In genomic region chr6:116363759-116364158, GRCh38 we compare ENCODE assay signal across 13 cellular contexts. TPM values are rescaled to one million over a fixed set of nuclear protein-coding genes. Genes with fewer than 3 reads are reported as not detected.
DNase-seq lines count a peak whose midpoint lies in the region; ATAC-seq and TF ChIP-seq lines count a peak whose summit lies in the region.
"Had no signal": no experiment of that assay in that cellular context is flagged by ENCODE, and none has a peak within 500 bp of the region (broad histone marks: within the 10 kb centered on the region; RNA-seq: fewer than 3 reads in every experiment).

No MANE protein-coding gene starts in this region.

- no peak overlapping the region for H3K27ac ChIP-seq in GM23248
- H3K27ac ChIP-seq: neural progenitor cell had no signal

- H3K9me2 ChIP-seq in GM23248 (ENCODE audit: insufficient read depth), result no peaks in the 10 kb centered on the region

- H3K27me3 ChIP-seq in GM23248 (replicated peaks; ENCODE audit: insufficient read depth) (no peaks in the 10 kb centered on the region), skeletal muscle satellite cell (ENCODE audit: control insufficient read depth, insufficient read depth, low read length) (no peaks in the 10 kb centered on the region)
- H3K27me3 ChIP-seq: neural progenitor cell had no signal

- H3F3A ChIP-seq in GM23248 (ENCODE audit: insufficient read depth), result peaks cover 7% of the 10 kb centered on the region; the same call in 1 of the 2 replicates

- intact Hi-C loops in Right ventricle myocardium inferior (cut with DNase I), result no loop called here

- ATAC-seq in SK-N-SH treated with all-trans-retinoic acid at 6 μM for 48 hours (peak; percentile 37; the same call in 2 of the 3 replicates), HG02610 (IDR thresholded peaks at IDR 0.05; ENCODE audit: unreplicated experiment) (no peak), Right ventricle myocardium inferior (no peak)
- ATAC-seq: activated CD8-positive, alpha-beta T cell treated with anti-CD3 and anti-CD28 coated beads, Interleukin-2, amount 10 ng/mL, durations not matched to agents 7 days and 5 days; T-cell had no signal

- H3K4me3 ChIP-seq in GM23248, result peak overlapping the region; percentile 42
- no peak overlapping the region for H3K4me3 ChIP-seq in skeletal muscle satellite cell (ENCODE audit: low read length)
- H3K4me3 ChIP-seq: neural progenitor cell had no signal

- in situ Hi-C loops in GM23248 (cut with MboI), result no loop called here

- H3K4me1 ChIP-seq in GM23248 (ENCODE audit: insufficient read depth) (peaks cover 16% of the 10 kb centered on the region), skeletal muscle satellite cell (ENCODE audit: control insufficient read depth, insufficient read depth, low read length) (peaks cover 10% of the 10 kb centered on the region)
- H3K4me1 ChIP-seq: neural progenitor cell had no signal

- peak overlapping the region; percentile 35 for H3K4me2 ChIP-seq in GM23248 (ENCODE audit: unreplicated experiment)
- peak overlapping the region; percentile 55 for H3K4me2 ChIP-seq in skeletal muscle satellite cell (ENCODE audit: low read length)
- H3K4me2 ChIP-seq: neural progenitor cell had no signal

- peak; percentile 63 for DNase-seq in GM23248
- DNase-seq in fibroblast of gingiva (ENCODE audit: low read depth), result peak; percentile 4
- no peak for DNase-seq in Right ventricle myocardium inferior (ENCODE audit: missing footprints)
- no peak for DNase-seq in mucosa of gallbladder (ENCODE audit: low spot score)
- DNase-seq: activated CD8-positive, alpha-beta T cell treated with anti-CD3 and anti-CD28 coated beads, Interleukin-2, amount 10 ng/mL, durations not matched to agents 7 days and 5 days; effector CD8-positive, alpha-beta T cell; NCI-H1092 treated with DMSO at 0.1 percent for 48 hours; stimulated activated CD4-positive, alpha-beta T cell treated with anti-CD3 and anti-CD28 coated beads, Interleukin-15, amount 100 ng/mL, for 24 hours; T-cell had no signal

- H3K9me3 ChIP-seq in GM23248 (ENCODE audit: low read depth) (no peaks in the 10 kb centered on the region), skeletal muscle satellite cell (replicated peaks; ENCODE audit: low read length) (no peaks in the 10 kb centered on the region)

- peak overlapping the region; percentile 47 for H2AFZ ChIP-seq in GM23248
- H2AFZ ChIP-seq: neural progenitor cell had no signal

- H3K36me3 ChIP-seq in GM23248 (ENCODE audit: low read depth), result no peaks in the 10 kb centered on the region
- no peaks in the 10 kb centered on the region for H3K36me3 ChIP-seq in skeletal muscle satellite cell (ENCODE audit: insufficient read depth, low read length)
- H3K36me3 ChIP-seq: neural progenitor cell had no signal

- no peaks in the 10 kb centered on the region for H4K20me1 ChIP-seq in GM23248 (ENCODE audit: insufficient read depth)

- H3K9ac ChIP-seq in GM23248, result no peak overlapping the region
- no peak overlapping the region for H3K9ac ChIP-seq in skeletal muscle satellite cell (ENCODE audit: low read depth, low read length)
- H3K9ac ChIP-seq: neural progenitor cell had no signal

- no peaks in the 10 kb centered on the region for H3K79me2 ChIP-seq in GM23248 (ENCODE audit: insufficient read depth)

TF ChIP-seq in SK-N-SH treated with all-trans-retinoic acid at 6 μM for 48 hours, 23 proteins besides CTCF, POLR2A, EP300 and RAD21 (continues in another document):
- no peak for TF ChIP-seq POU6F1 (CRISPR knock-in tag; IDR thresholded peaks at IDR 0.05; ENCODE audit: borderline replicate concordance, low read depth)
- no peak for TF ChIP-seq ZNF70 (CRISPR knock-in tag; IDR thresholded peaks at IDR 0.05)
- no peak for TF ChIP-seq PPARA (CRISPR knock-in tag; IDR thresholded peaks at IDR 0.05; ENCODE audit: borderline replicate concordance)
- TF ChIP-seq, protein P1, sequence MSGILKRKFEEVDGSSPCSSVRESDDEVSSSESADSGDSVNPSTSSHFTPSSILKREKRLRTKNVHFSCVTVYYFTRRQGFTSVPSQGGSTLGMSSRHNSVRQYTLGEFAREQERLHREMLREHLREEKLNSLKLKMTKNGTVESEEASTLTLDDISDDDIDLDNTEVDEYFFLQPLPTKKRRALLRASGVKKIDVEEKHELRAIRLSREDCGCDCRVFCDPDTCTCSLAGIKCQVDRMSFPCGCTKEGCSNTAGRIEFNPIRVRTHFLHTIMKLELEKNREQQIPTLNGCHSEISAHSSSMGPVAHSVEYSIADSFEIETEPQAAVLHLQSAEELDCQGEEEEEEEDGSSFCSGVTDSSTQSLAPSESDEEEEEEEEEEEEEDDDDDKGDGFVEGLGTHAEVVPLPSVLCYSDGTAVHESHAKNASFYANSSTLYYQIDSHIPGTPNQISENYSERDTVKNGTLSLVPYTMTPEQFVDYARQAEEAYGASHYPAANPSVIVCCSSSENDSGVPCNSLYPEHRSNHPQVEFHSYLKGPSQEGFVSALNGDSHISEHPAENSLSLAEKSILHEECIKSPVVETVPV (CRISPR knock-in tag; IDR thresholded peaks at IDR 0.05), result no peak
- no peak for TF ChIP-seq TCF4 (CRISPR knock-in tag; IDR thresholded peaks at IDR 0.05; ENCODE audit: borderline replicate concordance)
- no peak for TF ChIP-seq SNAI2 (CRISPR knock-in tag; IDR thresholded peaks at IDR 0.05)
- TF ChIP-seq ZFP3 (CRISPR knock-in tag; IDR thresholded peaks at IDR 0.05), result no peak
- no peak for TF ChIP-seq TSHZ2 (CRISPR knock-in tag; IDR thresholded peaks at IDR 0.05)
- TF ChIP-seq ZFP30 (CRISPR knock-in tag; IDR thresholded peaks at IDR 0.05), result no peak
- no peak for TF ChIP-seq ZC3H10 (CRISPR knock-in tag; IDR thresholded peaks at IDR 0.05)
- TF ChIP-seq TOX (CRISPR knock-in tag; IDR thresholded peaks at IDR 0.05; ENCODE audit: borderline replicate concordance), result no peak
- no peak for TF ChIP-seq CREB5 (CRISPR knock-in tag; IDR thresholded peaks at IDR 0.05; ENCODE audit: low read depth)
- no peak for TF ChIP-seq ZNF565 (CRISPR knock-in tag; conservative IDR thresholded peaks at IDR 0.05; ENCODE audit: low read depth)

RNA-seq across cellular contexts. Expression of gene DSE, which starts 7.0 kb away (rescaled TPM):
- 76.9 and 83.9 TPM in 2 replicates for total RNA-seq in GM23248 (2014; rRNA removed; shearing (Covaris generic))
- 42.7 and 44.6 TPM in 2 replicates for polyA plus RNA-seq in GM23248 (2016; fragmentation: Nextera tagmentation; extraction: Ambion mirVana)
- total RNA-seq in skeletal muscle satellite cell (2012; rRNA removed), result 24.7 and 34.0 TPM in 2 replicates
- total RNA-seq in Right ventricle myocardium inferior (11.6 TPM), mucosa of gallbladder (24.9 TPM)

Comparison
In these comparisons a context has a peak if more than half of its experiments do, and no peak if none do; other contexts are left out.
1. DNase-seq: peak in GM23248 (single experiment) and fibroblast of gingiva (single experiment); none in Right ventricle myocardium inferior (single experiment) and mucosa of gallbladder (single experiment).